ENCODE assay signal across 16 cellular contexts in the genomic region with DNA sequence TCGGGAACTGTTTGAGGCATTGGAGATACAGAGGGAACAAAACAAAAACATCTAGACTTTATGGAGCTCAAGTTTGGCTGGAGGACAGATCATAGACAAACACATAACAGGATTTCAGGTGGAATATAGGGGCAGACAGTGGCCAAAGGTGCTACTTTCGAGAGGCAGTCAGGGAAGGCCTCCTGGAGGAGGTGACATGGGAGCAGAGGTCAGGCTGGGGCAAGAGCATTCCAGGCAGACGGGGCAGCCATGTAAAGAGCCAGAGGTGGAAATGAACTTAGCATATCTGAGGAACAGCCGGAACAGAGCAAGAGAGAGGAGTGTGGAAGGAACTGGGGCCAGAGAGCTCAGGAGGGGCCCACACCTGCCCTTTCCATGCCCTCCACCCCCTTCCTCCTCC.
"Had no signal": no experiment of that assay in that cellular context is flagged by ENCODE, and none has a peak within 500 bp of the region (broad histone marks: within the 10 kb centered on the region; RNA-seq: fewer than 3 reads in every experiment).

No MANE protein-coding gene starts in this region.

- H3K36me3 ChIP-seq: gastrocnemius medialis, heart right ventricle, thyroid gland, uterus had no signal

- H3K27ac Mint-ChIP-seq: activated naive CD8-positive, alpha-beta T cell treated with anti-CD3 and anti-CD28 coated beads for 36 hours; memory B cell; stimulated activated memory B cell treated with anti-CD40 and anti-IgM and Interleukin-4, amounts not matched to agents 10 μg/mL and 1 μg/mL and 100 μg/mL, for 72 hours had no signal

- H3K27me3 ChIP-seq: gastrocnemius medialis, heart right ventricle, thyroid gland, uterus had no signal

- H3K27ac ChIP-seq: gastrocnemius medialis, heart right ventricle, thyroid gland, uterus had no signal

- H3K9me3 ChIP-seq: gastrocnemius medialis, thyroid gland, uterus had no signal

- DNase-seq: activated CD4-positive, alpha-beta T cell treated with anti-CD3 and anti-CD28 coated beads for 1 hour; activated CD4-positive, alpha-beta T cell treated with anti-CD3 and anti-CD28 coated beads, Interleukin-2, amount 50 U/mL, for 4 hours; activated effector memory CD4-positive, alpha-beta T cell treated with Interleukin-2 at 50 U/mL for 16 hours; activated naive CD8-positive, alpha-beta T cell treated with anti-CD3 and anti-CD28 coated beads for 36 hours; activated T-cell treated with anti-CD3 and anti-CD28 coated beads, Interleukin-2, amount 50 U/mL, for 4 hours; anterior cingulate cortex; dermis blood vessel endothelial cell; gastrocnemius medialis; heart right ventricle; thyroid gland had no signal

- ATAC-seq: gastrocnemius medialis; heart right ventricle; left lobe of liver; naive thymus-derived CD8-positive, alpha-beta T cell; SK-N-SH treated with all-trans-retinoic acid at 6 μM for 48 hours; stimulated activated memory B cell treated with anti-CD40 and anti-IgM and Interleukin-4, amounts not matched to agents 10 μg/mL and 1 μg/mL and 100 μg/mL, for 72 hours had no signal

- H3K4me3 ChIP-seq: gastrocnemius medialis, heart right ventricle, thyroid gland, uterus had no signal

- H3K4me1 Mint-ChIP-seq: memory B cell; stimulated activated memory B cell treated with anti-CD40 and anti-IgM and Interleukin-4, amounts not matched to agents 10 μg/mL and 1 μg/mL and 100 μg/mL, for 72 hours had no signal

- H3K4me1 ChIP-seq: gastrocnemius medialis, heart right ventricle, thyroid gland, uterus had no signal

- H3K27me3 Mint-ChIP-seq: activated naive CD8-positive, alpha-beta T cell treated with anti-CD3 and anti-CD28 coated beads for 36 hours had no signal

- H3K9me3 Mint-ChIP-seq: activated naive CD8-positive, alpha-beta T cell treated with anti-CD3 and anti-CD28 coated beads for 36 hours; activated T-cell treated with anti-CD3 and anti-CD28 coated beads, Interleukin-2, amount 50 U/mL, for 4 hours; memory B cell; naive thymus-derived CD8-positive, alpha-beta T cell; stimulated activated memory B cell treated with anti-CD40 and anti-IgM and Interleukin-4, amounts not matched to agents 10 μg/mL and 1 μg/mL and 100 μg/mL, for 72 hours had no signal

- H3K4me3 Mint-ChIP-seq: activated naive CD8-positive, alpha-beta T cell treated with anti-CD3 and anti-CD28 coated beads for 36 hours; activated T-cell treated with anti-CD3 and anti-CD28 coated beads, Interleukin-2, amount 50 U/mL, for 4 hours; memory B cell; naive thymus-derived CD8-positive, alpha-beta T cell; stimulated activated memory B cell treated with anti-CD40 and anti-IgM and Interleukin-4, amounts not matched to agents 10 μg/mL and 1 μg/mL and 100 μg/mL, for 72 hours had no signal

- H3K36me3 Mint-ChIP-seq: activated naive CD8-positive, alpha-beta T cell treated with anti-CD3 and anti-CD28 coated beads for 36 hours; memory B cell; naive thymus-derived CD8-positive, alpha-beta T cell; stimulated activated memory B cell treated with anti-CD40 and anti-IgM and Interleukin-4, amounts not matched to agents 10 μg/mL and 1 μg/mL and 100 μg/mL, for 72 hours had no signal
